Comparison of ENCODE assay signal across 23 cellular contexts in genomic region chr4:150056569-150056968, GRCh38. TPM values are rescaled to one million over a fixed set of nuclear protein-coding genes. Genes with fewer than 3 reads are reported as not detected.
DNase-seq lines count a peak whose midpoint lies in the region; ATAC-seq and TF ChIP-seq lines count a peak whose summit lies in the region.
"Had no signal": no experiment of that assay in that cellular context is flagged by ENCODE, and none has a peak within 500 bp of the region (broad histone marks: within the 10 kb centered on the region; RNA-seq: fewer than 3 reads in every experiment).

No MANE protein-coding gene starts in this region.

- peaks cover 3% of the 10 kb centered on the region for H3K9me3 Mint-ChIP-seq in chondrocyte (ENCODE audit: low read depth)

- DNase-seq in AG08395 (ENCODE audit: low spot score) (peak; percentile 31), HT1080 (ENCODE audit: low read depth) (peak; percentile 76), chondrocyte (ENCODE audit: low spot score) (no peak), hepatic stellate cell (ENCODE audit: low spot score) (peak; percentile 11), ureter (ENCODE audit: low spot score) (no peak)
- DNase-seq: ACHN; activated naive CD4-positive, alpha-beta T cell treated with Interleukin-2 at 50 U/mL for 16 hours; activated T-cell treated with anti-CD3 and anti-CD28 coated beads, Interleukin-2, amount 50 U/mL, for 48 hours; amygdala; GF-D8; naive thymus-derived CD8-positive, alpha-beta T cell; NCI-H2081 treated with DMSO at 0.1 percent for 48 hours; NCI-H510A; right cardiac atrium; stomach; transverse colon had no signal

- no peaks in the 10 kb centered on the region for H3K36me3 Mint-ChIP-seq in chondrocyte (ENCODE audit: low read depth)
- H3K36me3 Mint-ChIP-seq: naive thymus-derived CD8-positive, alpha-beta T cell had no signal

- no peak for TF ChIP-seq CTCF in chondrocyte (IDR thresholded peaks at IDR 0.05)

- ATAC-seq in GM18867 (IDR thresholded peaks at IDR 0.05; ENCODE audit: unreplicated experiment): no peak
- ATAC-seq in GM21381 (IDR thresholded peaks at IDR 0.05; ENCODE audit: unreplicated experiment): no peak
- no peak for ATAC-seq in HG02759 (IDR thresholded peaks at IDR 0.05; ENCODE audit: unreplicated experiment)
- ATAC-seq: naive thymus-derived CD8-positive, alpha-beta T cell; Panc1; right cardiac atrium had no signal

- H3K4me3 Mint-ChIP-seq in chondrocyte (ENCODE audit: unreplicated experiment): no peak overlapping the region
- H3K4me3 Mint-ChIP-seq: dendritic cell treated with granulocyte-macrophage colony-stimulating factor and Interleukin-4, amounts not matched to agents 40 ng/mL and 50 ng/mL, for 4 days; memory B cell; naive thymus-derived CD8-positive, alpha-beta T cell had no signal

- peak overlapping the region; percentile 17 for H3K27ac Mint-ChIP-seq in chondrocyte (ENCODE audit: unreplicated experiment)
- H3K27ac Mint-ChIP-seq: dendritic cell treated with granulocyte-macrophage colony-stimulating factor and Interleukin-4, amounts not matched to agents 40 ng/mL and 50 ng/mL, for 4 days; memory B cell; naive thymus-derived CD8-positive, alpha-beta T cell had no signal

- peaks cover 6% of the 10 kb centered on the region for H3K4me1 Mint-ChIP-seq in chondrocyte (ENCODE audit: low read depth)
- H3K4me1 Mint-ChIP-seq: memory B cell; naive thymus-derived CD8-positive, alpha-beta T cell had no signal

- no peaks in the 10 kb centered on the region for H3K27me3 Mint-ChIP-seq in chondrocyte (ENCODE audit: low read depth)

RNA-seq across cellular contexts. Expression of gene DCLK2, which starts 21.7 kb away (rescaled TPM):
- 3.8 and 5.2 TPM in 2 replicates for total RNA-seq in HT1080 (2014; rRNA removed; shearing (Covaris generic))
- polyA plus RNA-seq in HT1080 (2015; cell fraction: cytosol; rRNA removed): 1.2 and 1.5 TPM in 2 replicates
- 1.7 and 1.8 TPM in 2 replicates for polyA plus RNA-seq in HT1080 (2015; cell fraction: nucleus; rRNA removed)
- 17.7 to 20.0 TPM (median 18.7 TPM) in 3 replicates for total RNA-seq in chondrocyte
- 9.6 TPM for total RNA-seq in ureter
- total RNA-seq: activated CD8-positive, alpha-beta memory T cell treated with anti-CD3 and anti-CD28 coated beads for 36 hours; naive thymus-derived CD8-positive, alpha-beta T cell had no signal

Comparison
In these comparisons a context has a peak if more than half of its experiments do, and no peak if none do; other contexts are left out.
1. DNase-seq: peak in AG08395 (single experiment), HT1080 (single experiment) and hepatic stellate cell (single experiment); none in chondrocyte (single experiment) and ureter (single experiment).